ENCODE assay signal across 2 cellular contexts in the genomic region with DNA sequence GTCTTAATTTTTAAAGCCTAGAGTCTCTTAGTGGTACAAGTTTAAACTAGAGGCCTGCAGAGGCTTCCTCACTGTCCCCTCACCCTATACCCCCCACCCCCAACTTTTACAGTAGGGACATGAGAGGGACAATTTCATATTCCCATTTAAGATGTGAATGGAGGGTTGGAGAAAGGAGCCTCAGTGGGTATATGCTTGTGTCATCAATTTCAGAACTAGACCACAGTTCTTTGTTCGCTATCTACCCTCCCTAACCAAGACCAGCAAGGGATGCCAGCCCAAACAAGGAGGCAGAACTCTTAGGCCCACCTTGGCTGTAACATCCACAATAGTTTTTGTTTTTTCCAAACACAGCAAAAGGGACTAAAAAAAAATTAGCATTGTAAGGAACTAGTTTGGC.
TF ChIP-seq lines count a peak whose summit lies in the region.

No MANE protein-coding gene starts in this region.

TF ChIP-seq in HepG2, 621 proteins besides CTCF, POLR2A, EP300 and RAD21:
- no peak for TF ChIP-seq CREM (IDR thresholded peaks at IDR 0.05)
- TF ChIP-seq CREM (CRISPR knock-in tag; IDR thresholded peaks at IDR 0.05) = no peak
- no peak for TF ChIP-seq HMG20A (CRISPR knock-in tag; IDR thresholded peaks at IDR 0.05; ENCODE audit: borderline replicate concordance)
- TF ChIP-seq KAT2B (IDR thresholded peaks at IDR 0.05; ENCODE audit: borderline replicate concordance, low read depth, low read length) = no peak
- TF ChIP-seq MAFK (conservative IDR thresholded peaks at IDR 0.05 in 1 of 2, IDR thresholded peaks at IDR 0.05 in 1 of 2; ENCODE audit: low read length in 2 of 2) = peak; percentile 80 to 81
- peak; percentile 63 for TF ChIP-seq MAFF (IDR thresholded peaks at IDR 0.05; ENCODE audit: low read depth, low read length)

TF ChIP-seq in IMR-90, 13 proteins besides CTCF, POLR2A, EP300 and RAD21:
- TF ChIP-seq CEBPB (IDR thresholded peaks at IDR 0.05; ENCODE audit: low read depth, low read length) (no peak), CHD1 (IDR thresholded peaks at IDR 0.05; ENCODE audit: low read depth, low read length) (no peak), BHLHE40 (IDR thresholded peaks at IDR 0.05; ENCODE audit: low read depth, low read length) (no peak), RFX5 (IDR thresholded peaks at IDR 0.05; ENCODE audit: low read depth, low read length) (no peak)
- TF ChIP-seq, protein P1, sequence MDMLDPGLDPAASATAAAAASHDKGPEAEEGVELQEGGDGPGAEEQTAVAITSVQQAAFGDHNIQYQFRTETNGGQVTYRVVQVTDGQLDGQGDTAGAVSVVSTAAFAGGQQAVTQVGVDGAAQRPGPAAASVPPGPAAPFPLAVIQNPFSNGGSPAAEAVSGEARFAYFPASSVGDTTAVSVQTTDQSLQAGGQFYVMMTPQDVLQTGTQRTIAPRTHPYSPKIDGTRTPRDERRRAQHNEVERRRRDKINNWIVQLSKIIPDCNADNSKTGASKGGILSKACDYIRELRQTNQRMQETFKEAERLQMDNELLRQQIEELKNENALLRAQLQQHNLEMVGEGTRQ (IDR thresholded peaks at IDR 0.05; ENCODE audit: low read depth, low read length) = no peak
